In the genomic region with DNA sequence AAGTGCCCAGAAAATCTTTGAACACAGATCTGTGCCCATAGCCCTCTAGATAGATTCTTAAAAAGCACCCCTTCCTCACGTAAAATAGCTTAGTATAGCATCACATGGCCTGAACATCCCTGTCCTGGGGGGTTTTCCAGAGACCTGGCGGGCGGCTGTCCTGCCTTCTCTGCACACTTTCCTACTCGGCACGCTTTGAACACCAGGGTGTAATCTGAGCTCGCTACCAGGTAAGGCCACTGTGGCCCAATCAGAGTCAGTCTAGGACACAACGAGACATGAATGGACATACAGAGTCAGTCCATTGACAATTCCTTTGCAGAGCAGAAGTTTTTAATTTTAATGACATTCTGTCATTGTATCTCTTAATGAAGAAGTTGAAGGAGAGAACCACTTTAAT, we compare ENCODE assay signal across 27 cellular contexts. TPM values are rescaled to one million over a fixed set of nuclear protein-coding genes. Genes with fewer than 3 reads are reported as not detected.
"Had no signal": no experiment of that assay in that cellular context is flagged by ENCODE, and none has a peak within 500 bp of the region (broad histone marks: within the 10 kb centered on the region; RNA-seq: fewer than 3 reads in every experiment).

No MANE protein-coding gene starts in this region.

- DNase-seq: KBM-7, MV-4-11, NCI-H1048, NCI-H1105, NCI-H1417, NCI-H1436 treated with DMSO at 0.1 percent for 48 hours, NCI-H1694, NCI-H187 treated with DMSO at 0.1 percent for 48 hours, NCI-H2029 treated with DMSO at 0.1 percent for 48 hours, NCI-H2171, NCI-H226, NCI-H446, NCI-H510A, NCI-H524 treated with DMSO at 0.1 percent for 48 hours, NCI-H69, PC-3, SHP77, SJCRH30, T-helper 1 cell had no signal

- H3K4me1 ChIP-seq: SJCRH30 had no signal

- H3K27ac ChIP-seq: HL-60, RWPE1, SJCRH30 had no signal

- H3K4me3 Mint-ChIP-seq: IgD-negative memory B cell had no signal

- H3K27ac Mint-ChIP-seq: IgD-negative memory B cell had no signal

- ATAC-seq: Panc1, PC-3, SK-N-SH treated with all-trans-retinoic acid at 6 μM for 48 hours had no signal

- H3K4me3 ChIP-seq: SJCRH30 had no signal

- H3K27me3 ChIP-seq: SJCRH30 had no signal

- H3K4me1 Mint-ChIP-seq: IgD-negative memory B cell had no signal

- H3K36me3 ChIP-seq: SJCRH30 had no signal

RNA-seq across cellular contexts. Expression of a gene that starts 8.1 kb away (rescaled TPM):
- total RNA-seq: LHCN-M2, MCF 10A, OCI-LY7, PC-3, SJCRH30 had no signal
- polyA plus RNA-seq: IgD-negative memory B cell had no signal

RNA-seq across cellular contexts. Expression of a gene that starts 17.9 kb away (rescaled TPM):
- total RNA-seq: LHCN-M2, MCF 10A, OCI-LY7, PC-3, SJCRH30 had no signal
- polyA plus RNA-seq: IgD-negative memory B cell had no signal
